In the genomic region with DNA sequence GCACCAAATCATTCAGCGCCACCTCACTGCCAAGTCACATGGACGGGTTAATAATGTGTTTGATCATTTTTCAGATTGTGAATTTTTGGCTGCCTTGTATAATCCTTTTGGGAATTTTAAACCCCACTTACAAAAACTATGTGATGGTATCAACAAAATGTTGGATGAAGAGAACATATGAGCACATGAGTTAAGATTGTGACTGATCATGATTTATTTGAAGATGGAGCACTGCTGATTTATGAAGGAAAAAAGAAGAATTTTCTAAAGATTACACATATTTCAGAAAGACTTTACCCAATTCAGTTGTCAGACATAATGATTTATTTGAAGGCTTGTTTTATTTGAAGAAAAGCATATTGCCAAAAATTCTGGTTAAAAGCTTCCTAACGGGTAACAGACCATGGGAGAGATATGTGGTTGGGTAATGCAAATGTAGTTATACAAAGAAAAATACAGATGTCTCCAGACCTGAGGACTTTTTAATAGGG, we compare ENCODE assay signal across 2 cellular contexts.
TF ChIP-seq lines count a peak whose summit lies in the region.

No MANE protein-coding gene starts in this region.

TF ChIP-seq in IMR-90, 13 proteins besides CTCF, POLR2A, EP300 and RAD21:
- TF ChIP-seq CEBPB (IDR thresholded peaks at IDR 0.05; ENCODE audit: low read depth, low read length) (no peak), RCOR1 (IDR thresholded peaks at IDR 0.05; ENCODE audit: insufficient replicate concordance, low read length) (no peak), MXI1 (IDR thresholded peaks at IDR 0.05; ENCODE audit: borderline replicate concordance, low read depth, low read length) (no peak), NFE2L2 (IDR thresholded peaks at IDR 0.05; ENCODE audit: low read depth, low read length) (no peak), MAFK (IDR thresholded peaks at IDR 0.05; ENCODE audit: low read depth, low read length) (no peak), CHD1 (IDR thresholded peaks at IDR 0.05; ENCODE audit: low read depth, low read length) (no peak), RFX5 (IDR thresholded peaks at IDR 0.05; ENCODE audit: low read depth, low read length) (no peak), BHLHE40 (IDR thresholded peaks at IDR 0.05; ENCODE audit: low read depth, low read length) (no peak), SMC3 (IDR thresholded peaks at IDR 0.05; ENCODE audit: low read depth, low read length) (no peak), MAZ (IDR thresholded peaks at IDR 0.05; ENCODE audit: borderline replicate concordance, low read depth, low read length) (no peak), FOS (IDR thresholded peaks at IDR 0.05; ENCODE audit: low read depth, low read length) (no peak)
- TF ChIP-seq, protein P1, sequence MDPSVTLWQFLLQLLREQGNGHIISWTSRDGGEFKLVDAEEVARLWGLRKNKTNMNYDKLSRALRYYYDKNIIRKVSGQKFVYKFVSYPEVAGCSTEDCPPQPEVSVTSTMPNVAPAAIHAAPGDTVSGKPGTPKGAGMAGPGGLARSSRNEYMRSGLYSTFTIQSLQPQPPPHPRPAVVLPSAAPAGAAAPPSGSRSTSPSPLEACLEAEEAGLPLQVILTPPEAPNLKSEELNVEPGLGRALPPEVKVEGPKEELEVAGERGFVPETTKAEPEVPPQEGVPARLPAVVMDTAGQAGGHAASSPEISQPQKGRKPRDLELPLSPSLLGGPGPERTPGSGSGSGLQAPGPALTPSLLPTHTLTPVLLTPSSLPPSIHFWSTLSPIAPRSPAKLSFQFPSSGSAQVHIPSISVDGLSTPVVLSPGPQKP (IDR thresholded peaks at IDR 0.05; ENCODE audit: borderline replicate concordance, low read depth, low read length) = no peak
- TF ChIP-seq, protein P2, sequence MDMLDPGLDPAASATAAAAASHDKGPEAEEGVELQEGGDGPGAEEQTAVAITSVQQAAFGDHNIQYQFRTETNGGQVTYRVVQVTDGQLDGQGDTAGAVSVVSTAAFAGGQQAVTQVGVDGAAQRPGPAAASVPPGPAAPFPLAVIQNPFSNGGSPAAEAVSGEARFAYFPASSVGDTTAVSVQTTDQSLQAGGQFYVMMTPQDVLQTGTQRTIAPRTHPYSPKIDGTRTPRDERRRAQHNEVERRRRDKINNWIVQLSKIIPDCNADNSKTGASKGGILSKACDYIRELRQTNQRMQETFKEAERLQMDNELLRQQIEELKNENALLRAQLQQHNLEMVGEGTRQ (IDR thresholded peaks at IDR 0.05; ENCODE audit: low read depth, low read length) = no peak

TF ChIP-seq in GM12878, 131 proteins besides CTCF, POLR2A, EP300 and RAD21:
- TF ChIP-seq NR2C1 (IDR thresholded peaks at IDR 0.05) = no peak
- no peak for TF ChIP-seq TCF7 (IDR thresholded peaks at IDR 0.05; ENCODE audit: borderline replicate concordance)
- TF ChIP-seq, protein P3, sequence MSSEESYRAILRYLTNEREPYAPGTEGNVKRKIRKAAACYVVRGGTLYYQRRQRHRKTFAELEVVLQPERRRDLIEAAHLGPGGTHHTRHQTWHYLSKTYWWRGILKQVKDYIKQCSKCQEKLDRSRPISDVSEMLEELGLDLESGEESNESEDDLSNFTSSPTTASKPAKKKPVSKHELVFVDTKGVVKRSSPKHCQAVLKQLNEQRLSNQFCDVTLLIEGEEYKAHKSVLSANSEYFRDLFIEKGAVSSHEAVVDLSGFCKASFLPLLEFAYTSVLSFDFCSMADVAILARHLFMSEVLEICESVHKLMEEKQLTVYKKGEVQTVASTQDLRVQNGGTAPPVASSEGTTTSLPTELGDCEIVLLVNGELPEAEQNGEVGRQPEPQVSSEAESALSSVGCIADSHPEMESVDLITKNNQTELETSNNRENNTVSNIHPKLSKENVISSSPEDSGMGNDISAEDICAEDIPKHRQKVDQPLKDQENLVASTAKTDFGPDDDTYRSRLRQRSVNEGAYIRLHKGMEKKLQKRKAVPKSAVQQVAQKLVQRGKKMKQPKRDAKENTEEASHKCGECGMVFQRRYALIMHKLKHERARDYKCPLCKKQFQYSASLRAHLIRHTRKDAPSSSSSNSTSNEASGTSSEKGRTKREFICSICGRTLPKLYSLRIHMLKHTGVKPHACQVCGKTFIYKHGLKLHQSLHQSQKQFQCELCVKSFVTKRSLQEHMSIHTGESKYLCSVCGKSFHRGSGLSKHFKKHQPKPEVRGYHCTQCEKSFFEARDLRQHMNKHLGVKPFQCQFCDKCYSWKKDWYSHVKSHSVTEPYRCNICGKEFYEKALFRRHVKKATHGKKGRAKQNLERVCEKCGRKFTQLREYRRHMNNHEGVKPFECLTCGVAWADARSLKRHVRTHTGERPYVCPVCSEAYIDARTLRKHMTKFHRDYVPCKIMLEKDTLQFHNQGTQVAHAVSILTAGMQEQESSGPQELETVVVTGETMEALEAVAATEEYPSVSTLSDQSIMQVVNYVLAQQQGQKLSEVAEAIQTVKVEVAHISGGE (CRISPR knock-in tag; IDR thresholded peaks at IDR 0.05) = no peak
- TF ChIP-seq RAD51 (IDR thresholded peaks at IDR 0.05) = no peak
- no peak for TF ChIP-seq NFYA (IDR thresholded peaks at IDR 0.05; ENCODE audit: borderline replicate concordance, low read depth, low read length)
- TF ChIP-seq LARP7 (IDR thresholded peaks at IDR 0.05) = no peak
- TF ChIP-seq WRNIP1 (IDR thresholded peaks at IDR 0.05; ENCODE audit: borderline replicate concordance, low read depth, low read length) = no peak
- no peak for TF ChIP-seq SREBF2 (IDR thresholded peaks at IDR 0.05; ENCODE audit: low read length)
- no peak for TF ChIP-seq MXI1 (IDR thresholded peaks at IDR 0.05; ENCODE audit: low read depth, low read length)
- TF ChIP-seq, protein P4, sequence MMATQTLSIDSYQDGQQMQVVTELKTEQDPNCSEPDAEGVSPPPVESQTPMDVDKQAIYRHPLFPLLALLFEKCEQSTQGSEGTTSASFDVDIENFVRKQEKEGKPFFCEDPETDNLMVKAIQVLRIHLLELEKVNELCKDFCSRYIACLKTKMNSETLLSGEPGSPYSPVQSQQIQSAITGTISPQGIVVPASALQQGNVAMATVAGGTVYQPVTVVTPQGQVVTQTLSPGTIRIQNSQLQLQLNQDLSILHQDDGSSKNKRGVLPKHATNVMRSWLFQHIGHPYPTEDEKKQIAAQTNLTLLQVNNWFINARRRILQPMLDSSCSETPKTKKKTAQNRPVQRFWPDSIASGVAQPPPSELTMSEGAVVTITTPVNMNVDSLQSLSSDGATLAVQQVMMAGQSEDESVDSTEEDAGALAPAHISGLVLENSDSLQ (IDR thresholded peaks at IDR 0.05) = no peak
- no peak for TF ChIP-seq KDM1A (IDR thresholded peaks at IDR 0.05; ENCODE audit: borderline replicate concordance)
- no peak for TF ChIP-seq TCF3 (IDR thresholded peaks at IDR 0.05; ENCODE audit: borderline replicate concordance, insufficient read depth, low read depth, low read length)
- TF ChIP-seq RFX5 (IDR thresholded peaks at IDR 0.05; ENCODE audit: low read depth, low read length) = no peak
